Comparison of ENCODE assay signal across 1 cellular context in the genomic region with DNA sequence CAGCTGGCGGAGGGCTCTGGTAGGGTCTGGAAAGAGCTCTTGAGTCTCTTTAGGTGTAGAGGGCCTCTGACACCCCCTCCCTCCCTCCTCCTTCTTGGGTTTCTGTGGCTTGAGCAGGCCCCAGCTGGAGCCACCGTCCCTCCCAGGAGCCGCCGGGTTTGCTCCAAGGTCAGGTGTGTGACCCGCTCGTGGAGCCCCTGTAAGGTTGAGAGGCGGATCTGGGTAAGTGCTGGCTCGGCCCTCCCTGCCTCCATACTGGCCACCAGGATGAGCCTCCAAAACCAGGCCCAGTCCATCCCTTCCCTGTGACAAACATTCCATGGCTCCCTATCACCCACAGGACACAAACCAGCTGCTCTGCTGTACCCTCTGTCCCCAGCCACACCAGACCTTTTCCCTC.
TF ChIP-seq lines count a peak whose summit lies in the region.

No MANE protein-coding gene starts in this region.

TF ChIP-seq in HepG2, 621 proteins besides CTCF, POLR2A, EP300 and RAD21:
- TF ChIP-seq MLLT10 (CRISPR knock-in tag; IDR thresholded peaks at IDR 0.05) (no peak), RBFOX2 (IDR thresholded peaks at IDR 0.05; ENCODE audit: low read depth, low read length) (peak; percentile 40; the same call in 1 of the 2 replicates), ZNF263 (CRISPR knock-in tag; IDR thresholded peaks at IDR 0.05) (no peak), AGO2 (optimal IDR thresholded peaks at IDR 0.05; ENCODE audit: low read depth, low read length) (peak; percentile 53), KAT8 (CRISPR knock-in tag; IDR thresholded peaks at IDR 0.05) (no peak), STAT5B (CRISPR knock-in tag; IDR thresholded peaks at IDR 0.05) (no peak)
- TF ChIP-seq, protein P1, sequence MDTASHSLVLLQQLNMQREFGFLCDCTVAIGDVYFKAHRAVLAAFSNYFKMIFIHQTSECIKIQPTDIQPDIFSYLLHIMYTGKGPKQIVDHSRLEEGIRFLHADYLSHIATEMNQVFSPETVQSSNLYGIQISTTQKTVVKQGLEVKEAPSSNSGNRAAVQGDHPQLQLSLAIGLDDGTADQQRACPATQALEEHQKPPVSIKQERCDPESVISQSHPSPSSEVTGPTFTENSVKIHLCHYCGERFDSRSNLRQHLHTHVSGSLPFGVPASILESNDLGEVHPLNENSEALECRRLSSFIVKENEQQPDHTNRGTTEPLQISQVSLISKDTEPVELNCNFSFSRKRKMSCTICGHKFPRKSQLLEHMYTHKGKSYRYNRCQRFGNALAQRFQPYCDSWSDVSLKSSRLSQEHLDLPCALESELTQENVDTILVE (CRISPR knock-in tag; IDR thresholded peaks at IDR 0.05), result no peak
TF ChIP-seq in HepG2: peak in this region for 2.
